In the genomic region with DNA sequence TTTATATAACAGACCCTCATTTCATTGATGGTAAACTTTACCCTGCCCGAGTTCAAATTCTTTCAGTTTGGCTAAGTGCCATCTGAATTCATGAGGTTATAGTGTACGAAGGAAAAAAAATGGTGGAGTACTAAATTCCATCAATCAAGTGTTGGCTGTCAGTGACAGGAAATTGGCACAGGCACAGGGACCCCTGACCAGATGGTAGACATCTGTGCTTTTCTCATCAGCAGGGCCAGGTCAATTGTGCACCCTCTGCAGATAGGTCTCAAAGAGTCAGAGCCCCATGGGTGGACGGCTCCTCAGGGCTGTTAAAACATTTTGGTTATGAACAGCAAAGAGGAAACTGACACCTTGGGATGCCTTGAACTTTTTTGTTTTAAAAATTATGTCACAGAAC, we compare ENCODE assay signal across 21 cellular contexts.
"Had no signal": no experiment of that assay in that cellular context is flagged by ENCODE, and none has a peak within 500 bp of the region (broad histone marks: within the 10 kb centered on the region; RNA-seq: fewer than 3 reads in every experiment).

No MANE protein-coding gene starts in this region.

- H3K27me3 ChIP-seq: brain microvascular endothelial cell, spleen had no signal

- H3K27ac ChIP-seq: brain microvascular endothelial cell, left ventricle myocardium inferior, prostate gland, spleen, thoracic aorta had no signal

- H3K4me1 ChIP-seq: left ventricle myocardium inferior, prostate gland, spleen had no signal

- H3K36me3 ChIP-seq: brain microvascular endothelial cell, left ventricle myocardium inferior, prostate gland, spleen, thoracic aorta had no signal

- H3K9me3 ChIP-seq: left ventricle myocardium inferior, prostate gland, spleen, thoracic aorta had no signal

- ATAC-seq: activated naive CD4-positive, alpha-beta T cell treated with anti-CD3 and anti-CD28 coated beads, Interleukin-2, amount 50 U/mL, for 72 hours; activated T-helper 17 cell treated with anti-CD3 and anti-CD28 coated beads, Interleukin-2, amount 50 U/mL, for 72 hours; naive thymus-derived CD8-positive, alpha-beta T cell had no signal

- DNase-seq: activated CD4-positive, alpha-beta T cell treated with anti-CD3 and anti-CD28 coated beads for 1 hour; activated T-cell treated with anti-CD3 and anti-CD28 coated beads, Interleukin-2, amount 50 U/mL, for 1 hour; aorta; brain microvascular endothelial cell; central memory CD4-positive, alpha-beta T cell; dermis blood vessel endothelial cell; effector memory CD4-positive, alpha-beta T cell; foreskin melanocyte; hippocampal formation; kidney glomerular epithelial cell; left ventricle myocardium inferior; mammary epithelial cell; naive thymus-derived CD8-positive, alpha-beta T cell; spleen; stimulated activated CD4-positive, alpha-beta T cell treated with anti-CD3 and anti-CD28 coated beads, Interleukin-4, amount 100 ng/mL, for 1 hour; stimulated activated naive CD4-positive, alpha-beta T cell; T-helper 9 cell had no signal

- H3K4me3 ChIP-seq: left ventricle myocardium inferior, prostate gland, spleen, thoracic aorta had no signal
